In the genomic region with DNA sequence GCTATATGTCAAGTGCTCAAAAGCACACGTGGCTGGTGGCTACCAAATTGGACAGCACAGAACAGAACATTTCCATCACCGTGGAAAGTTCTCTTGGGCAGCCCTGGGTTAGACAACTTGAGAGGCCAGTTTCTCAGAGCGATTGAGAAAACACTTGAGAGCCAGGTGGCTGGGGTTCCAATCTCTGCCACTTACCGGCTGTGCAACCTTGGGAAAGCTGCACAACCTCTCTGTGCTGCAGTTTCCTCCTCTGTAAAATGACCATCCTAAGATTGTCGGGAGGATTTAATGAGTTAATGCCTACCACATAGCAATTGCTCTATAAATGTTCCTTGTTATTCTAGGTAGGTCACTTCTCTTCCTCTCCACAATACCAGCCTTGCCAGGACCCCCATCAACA, we compare ENCODE assay signal across 10 cellular contexts.
"Had no signal": no experiment of that assay in that cellular context is flagged by ENCODE, and none has a peak within 500 bp of the region (broad histone marks: within the 10 kb centered on the region; RNA-seq: fewer than 3 reads in every experiment).

No MANE protein-coding gene starts in this region.

- DNase-seq: H9, HCEC 1CT, HFFc6, IMR-90, KBM-7 had no signal

- FAIRE-seq: H1, H54 had no signal

- H3K4me2 ChIP-seq: GM23338, KMS-11 had no signal

- H3K27ac Mint-ChIP-seq: GM23338, H9, HFFc6 had no signal

- H2AFZ ChIP-seq: GM23338 had no signal

- H3K4me3 Mint-ChIP-seq: GM23338, H9, HFFc6 had no signal

- H3K9ac ChIP-seq: KMS-11 had no signal

- H3K4me3 ChIP-seq: GM23338 had no signal

- H3K27ac ChIP-seq: HL-60, KMS-11 had no signal

- ATAC-seq: GM23338 had no signal
